ENCODE assay signal across 8 cellular contexts in genomic region chr1:181189691-181190361, GRCh38.
A peak's percentile ranks its signal among the peaks of the same experiment; 100 is the strongest.
DNase-seq lines count a peak whose midpoint lies in the region; ATAC-seq, FAIRE-seq and TF ChIP-seq lines count a peak whose summit lies in the region.

No MANE protein-coding gene starts in this region.

- H3K27me3 ChIP-seq in bronchial epithelial cell (ENCODE audit: control insufficient read depth, insufficient read depth, low read length), result peaks cover 5% of the 10 kb centered on the region

- 0 out of 2 replicates have a peak overlapping the region, but pooled peaks have one; percentile 32 for H3K4me3 ChIP-seq in WI38 (ENCODE audit: low read depth, low read length)
- H3K4me3 ChIP-seq in bronchial epithelial cell (ENCODE audit: low read depth, low read length), result no peak overlapping the region

- intact Hi-C loops in left colon (cut with DNase I, micrococcal nuclease), result loop anchor here (5.0 kb wide), 1 partner anchor 237 kb away; no protein-coding TSS in a partner anchor

- TF ChIP-seq CTCF in WI38 (IDR thresholded peaks at IDR 0.05; ENCODE audit: low read depth, low read length) (peak; percentile 99), bronchial epithelial cell (IDR thresholded peaks at IDR 0.05; ENCODE audit: insufficient read depth, low read length, severe bottlenecking) (peak; percentile 98)

- ATAC-seq in GM21619 (IDR thresholded peaks at IDR 0.05; ENCODE audit: unreplicated experiment), result peak; percentile 50
- peak; percentile 94 for ATAC-seq in left colon
- ATAC-seq in GM21390 (IDR thresholded peaks at IDR 0.05; ENCODE audit: unreplicated experiment), result no peak

- no peaks in the 10 kb centered on the region for H3K36me3 ChIP-seq in bronchial epithelial cell (ENCODE audit: control insufficient read depth, insufficient read depth, low read length)

- DNase-seq in D341Med (ENCODE audit: low spot score) (peak; percentile 98), NCI-H146 treated with DMSO at 0.1 percent for 48 hours (lab: John Stamatoyannopoulos, UW; ENCODE audit: unreplicated experiment) (peak; percentile 23), bronchial epithelial cell (ENCODE audit: low read depth) (peak; percentile 22), left colon (peak; percentile 45 to 68)
- peak; percentile 81 to 83 for DNase-seq in stimulated activated CD4-positive, alpha-beta T cell treated with anti-CD3 and anti-CD28 coated beads, Interleukin-2, amount 100 ng/mL, for 24 hours

- no peak for FAIRE-seq in bronchial epithelial cell (lab: Jason Lieb, UNC)

Comparison
In these comparisons a context has a peak if more than half of its experiments do, and no peak if none do; other contexts are left out.
1. DNase-seq: peak in every context shown above with its lines; median percentile 98 in D341Med; 82 in stimulated activated CD4-positive, alpha-beta T cell treated with anti-CD3 and anti-CD28 coated beads, Interleukin-2, amount 100 ng/mL, for 24 hours; 56 in left colon; 23 in NCI-H146 treated with DMSO at 0.1 percent for 48 hours; 22 in bronchial epithelial cell.